13 cellular contexts compared by ENCODE assay signal in genomic region chr9:4305065-4305481, GRCh38.
"Had no signal": no experiment of that assay in that cellular context is flagged by ENCODE, and none has a peak within 500 bp of the region (broad histone marks: within the 10 kb centered on the region; RNA-seq: fewer than 3 reads in every experiment).

No MANE protein-coding gene starts in this region.

- ATAC-seq: activated CD8-positive, alpha-beta memory T cell treated with anti-CD3 and anti-CD28 coated beads, Interleukin-2, amount 10 ng/mL, durations not matched to agents 7 days and 5 days; activated T-cell treated with anti-CD3 and anti-CD28 coated beads, Interleukin-2, amount 50 U/mL, for 4 hours; left ventricle myocardium superior had no signal

- DNase-seq: activated B cell treated with CpG ODN at 0.5 μM for 24 hours; activated CD4-positive, alpha-beta T cell treated with anti-CD3 and anti-CD28 coated beads, Interleukin-2, amount 50 U/mL, for 4 hours; activated CD8-positive, alpha-beta memory T cell treated with anti-CD3 and anti-CD28 coated beads, Interleukin-2, amount 10 ng/mL, durations not matched to agents 7 days and 5 days; activated gamma-delta T cell treated with Interleukin-2 at 50 U/mL for 16 hours; activated T-cell treated with anti-CD3 and anti-CD28 coated beads, Interleukin-2, amount 50 U/mL, for 4 hours; esophagus squamous epithelium; foreskin fibroblast; glutamatergic neuron; left ventricle myocardium superior; ovary; retina; tibial artery; uterus had no signal
